ENCODE assay signal across 8 cellular contexts in genomic region chr17:82287849-82288601, GRCh38. TPM values are rescaled to one million over a fixed set of nuclear protein-coding genes. Genes with fewer than 3 reads are reported as not detected.
DNase-seq lines count a peak whose midpoint lies in the region; ATAC-seq and TF ChIP-seq lines count a peak whose summit lies in the region.

No MANE protein-coding gene starts in this region.

- no peaks in the 10 kb centered on the region for H3K36me3 ChIP-seq in esophagus muscularis mucosa
- no peaks in the 10 kb centered on the region for H3K36me3 ChIP-seq in sigmoid colon

- H3K9me3 ChIP-seq in esophagus muscularis mucosa (no peaks in the 10 kb centered on the region), sigmoid colon (no peaks in the 10 kb centered on the region)

- no peak for ATAC-seq in HG03108 (IDR thresholded peaks at IDR 0.05; ENCODE audit: unreplicated experiment)

- peaks cover 20 to 42% (median 31%) of the 10 kb centered on the region in 4 donors for H3K4me1 ChIP-seq in esophagus muscularis mucosa
- H3K4me1 ChIP-seq in sigmoid colon: peaks cover 0 to 39% (median 27%) of the 10 kb centered on the region in 4 donors

- 33% methylated on average over 17 of the region's 17 CpGs for WGBS in esophagus muscularis mucosa
- 13 to 41% methylated on average over 17 of the region's 17 CpGs for WGBS in sigmoid colon, 2 donors

- DNase-seq in H4 (ENCODE audit: low spot score) (peak; percentile 100), NCI-H82 treated with DMSO at 0.1 percent for 48 hours (lab: John Stamatoyannopoulos, UW; ENCODE audit: unreplicated experiment) (peak; percentile 51), esophagus muscularis mucosa (ENCODE audit: extremely low spot score) (peak; percentile 94), sigmoid colon (peak; percentile 85), activated gamma-delta T cell (lab: John Stamatoyannopoulos, UW) (no peak)
- no peak for DNase-seq in stimulated activated CD4-positive, alpha-beta T cell treated with anti-CD3 and anti-CD28 coated beads, Interleukin-2, amount 100 ng/mL, for 24 hours
- no peak for DNase-seq in stimulated activated CD4-positive, alpha-beta T cell treated with anti-CD3 and anti-CD28 coated beads, Interleukin-12 subunit alpha, Interleukin-12 subunit beta, amount 100 ng/mL, for 4 hours

- TF ChIP-seq CTCF in esophagus muscularis mucosa (IDR thresholded peaks at IDR 0.05) (no peak), sigmoid colon (IDR thresholded peaks at IDR 0.05) (no peak)

- H3K27me3 ChIP-seq in esophagus muscularis mucosa (no peaks in the 10 kb centered on the region), sigmoid colon (no peaks in the 10 kb centered on the region)

- peak overlapping the region; percentile 16 to 79 (median 68) for H3K27ac ChIP-seq in esophagus muscularis mucosa (replicated peaks in 1 of 4)
- peak overlapping the region; percentile 58 to 94 (median 83) for H3K27ac ChIP-seq in sigmoid colon

- TF ChIP-seq EP300 in esophagus muscularis mucosa (IDR thresholded peaks at IDR 0.05): no peak
- peak in 1 of 4 donors; percentile 45 for TF ChIP-seq EP300 in sigmoid colon (IDR thresholded peaks at IDR 0.05)

- no peak overlapping the region for H3K4me3 ChIP-seq in esophagus muscularis mucosa
- H3K4me3 ChIP-seq in sigmoid colon: no peak overlapping the region

- intact Hi-C loops in esophagus muscularis mucosa (cut with DNase I) (no loop called here), sigmoid colon (cut with DNase I) (no loop called here)

- TF ChIP-seq POLR2A in esophagus muscularis mucosa (IDR thresholded peaks at IDR 0.05; ENCODE audit: low read depth) (no peak), sigmoid colon (IDR thresholded peaks at IDR 0.05) (no peak)

RNA-seq across cellular contexts. Expression of gene CSNK1D, which starts 14.5 kb away (rescaled TPM):
- total RNA-seq in H4 (2014; rRNA removed; shearing (Covaris generic)): 30.3 and 33.9 TPM in 2 replicates
- total RNA-seq in esophagus muscularis mucosa (10 to 100 TPM; 47.2 to 65.5 (median 61.0) TPM), sigmoid colon (10 to 100 TPM; 45.1 to 61.2 (median 48.9) TPM)
- polyA plus RNA-seq in sigmoid colon: 100 to 1,000 TPM in 1 of 3 donors, 10 to 100 TPM in 2; 55.9 to 142 (median 86.2) TPM

RNA-seq across cellular contexts. Expression of gene CD7, which starts 29.4 kb away (rescaled TPM):
- 0.06 and 1.5 TPM in 2 replicates for total RNA-seq in H4 (2014; rRNA removed; shearing (Covaris generic))
- total RNA-seq in esophagus muscularis mucosa: 1 to 10 TPM in 2 of 4 donors, under 1 TPM in 1, not detected in 1; 0.91 to 5.7 (median 2.0) TPM
- 1 to 10 TPM in 2 of 4 donors, not detected in 2; 2.8 to 4.3 TPM for total RNA-seq in sigmoid colon
- polyA plus RNA-seq in sigmoid colon: 10 to 100 TPM in 1 of 3 donors, 1 to 10 TPM in 1, under 1 TPM in 1; 0.60 to 38.3 (median 4.6) TPM

RNA-seq across cellular contexts. Expression of gene SECTM1, which starts 45.5 kb away (rescaled TPM):
- total RNA-seq in H4 (2014; rRNA removed; shearing (Covaris generic)): 30.1 and 30.7 TPM in 2 replicates
- total RNA-seq in esophagus muscularis mucosa (10 to 100 TPM in 3 of 4 donors, 1 to 10 TPM in 1; 10.0 to 41.1 (median 22.2) TPM), sigmoid colon (10 to 100 TPM in 2 of 4 donors, 1 to 10 TPM in 2; 8.4 to 56.9 (median 10.5) TPM)
- 100 to 1,000 TPM in 1 of 3 donors, 10 to 100 TPM in 2; 64.3 to 105 (median 80.8) TPM for polyA plus RNA-seq in sigmoid colon

RNA-seq across cellular contexts. Expression of gene SLC16A3, which starts 59.2 kb away (rescaled TPM):
- 22.2 and 30.0 TPM in 2 replicates for total RNA-seq in H4 (2014; rRNA removed; shearing (Covaris generic))
- total RNA-seq in esophagus muscularis mucosa (10 to 100 TPM; 17.0 to 28.8 (median 23.4) TPM), sigmoid colon (10 to 100 TPM in 3 of 4 donors, 1 to 10 TPM in 1; 9.6 to 19.7 (median 11.6) TPM)
- polyA plus RNA-seq in sigmoid colon: 100 to 1,000 TPM in 1 of 3 donors, 10 to 100 TPM in 2; 10.8 to 140 (median 37.9) TPM

Comparison
In these comparisons a context has a peak if more than half of its experiments do, and no peak if none do; other contexts are left out.
1. DNase-seq: peak in H4 (single experiment), NCI-H82 treated with DMSO at 0.1 percent for 48 hours (single experiment), esophagus muscularis mucosa (single experiment) and sigmoid colon (single experiment); none in stimulated activated CD4-positive, alpha-beta T cell treated with anti-CD3 and anti-CD28 coated beads, Interleukin-2, amount 100 ng/mL, for 24 hours (0 of 2), stimulated activated CD4-positive, alpha-beta T cell treated with anti-CD3 and anti-CD28 coated beads, Interleukin-12 subunit alpha, Interleukin-12 subunit beta, amount 100 ng/mL, for 4 hours (single experiment) and activated gamma-delta T cell (single experiment).